ENCODE assay signal across 19 cellular contexts in genomic region chr11:17597770-17598169, GRCh38. TPM values are rescaled to one million over a fixed set of nuclear protein-coding genes. Genes with fewer than 3 reads are reported as not detected.
DNase-seq lines count a peak whose midpoint lies in the region; ATAC-seq, FAIRE-seq and TF ChIP-seq lines count a peak whose summit lies in the region.
"Had no signal": no experiment of that assay in that cellular context is flagged by ENCODE, and none has a peak within 500 bp of the region (broad histone marks: within the 10 kb centered on the region; RNA-seq: fewer than 3 reads in every experiment).

No MANE protein-coding gene starts in this region.

- no peak overlapping the region for H3K4me3 Mint-ChIP-seq in MCF 10A (ENCODE audit: unreplicated experiment)
- H3K4me3 Mint-ChIP-seq: B cell; CD4-positive, alpha-beta memory T cell had no signal

- H3K4me1 ChIP-seq in breast epithelium = no peaks in the 10 kb centered on the region

- TF ChIP-seq CTCF in breast epithelium (IDR thresholded peaks at IDR 0.05) (no peak), MCF 10A (IDR thresholded peaks at IDR 0.05; ENCODE audit: unreplicated experiment) (no peak)

- no peak for TF ChIP-seq POLR2A in breast epithelium (IDR thresholded peaks at IDR 0.05)

- no peaks in the 10 kb centered on the region for H3K27me3 ChIP-seq in breast epithelium

- FAIRE-seq in urothelium cell line (lab: Jason Lieb, UNC) = no peak
- FAIRE-seq: D721Med, G401.6, HTR-8/SVneo had no signal

- H3K9me3 Mint-ChIP-seq in MCF 10A (ENCODE audit: unreplicated experiment) = no peaks in the 10 kb centered on the region

- BruUV-seq in MCF 10A (replicated peaks; lab: Mats Ljungman, UMichigan) = no TSS peak

- peaks cover 12% of the 10 kb centered on the region for H3K36me3 Mint-ChIP-seq in MCF 10A (ENCODE audit: insufficient read depth, unreplicated experiment)
- H3K36me3 Mint-ChIP-seq: CD4-positive, alpha-beta memory T cell had no signal

- no peaks in the 10 kb centered on the region for H3K36me3 ChIP-seq in breast epithelium

- H3K4me3 ChIP-seq in breast epithelium = no peak overlapping the region

- no peaks in the 10 kb centered on the region for H3K4me1 Mint-ChIP-seq in MCF 10A (ENCODE audit: insufficient read depth, unreplicated experiment)
- H3K4me1 Mint-ChIP-seq: B cell had no signal

- no peak overlapping the region for H3K27ac ChIP-seq in breast epithelium

- H3K9me3 ChIP-seq in breast epithelium = no peaks in the 10 kb centered on the region

- POLR2A ChIA-PET in MCF 10A (lab: Yijun Ruan, JAX) = no interaction called here

- no peak for ATAC-seq in sciatic nerve
- no peak for ATAC-seq in HG03196 (IDR thresholded peaks at IDR 0.05; ENCODE audit: unreplicated experiment)
- ATAC-seq: Right ventricle myocardium inferior had no signal

- peaks cover 21% of the 10 kb centered on the region for H3K27me3 Mint-ChIP-seq in MCF 10A (ENCODE audit: insufficient read depth, unreplicated experiment)

- DNase-seq in breast epithelium (ENCODE audit: low spot score in 2 of 2) (peak; percentile 15 to 49), MCF 10A (ENCODE audit: unreplicated experiment) (no peak), cerebellar cortex (ENCODE audit: low spot score) (peak; percentile 11), sciatic nerve (ENCODE audit: low spot score) (peak; percentile 51), urothelium cell line (ENCODE audit: low spot score) (no peak), NOMO-1 treated with DMSO at 0.1 percent for 48 hours (lab: John Stamatoyannopoulos, UW; ENCODE audit: unreplicated experiment) (no peak)
- DNase-seq: CD4-positive, alpha-beta memory T cell; DMS79 treated with DMSO at 0.1 percent for 48 hours; HCEC 1CT; NCI-H1436; NCI-H2029 treated with DMSO at 0.1 percent for 48 hours; NCI-H524; NK-92 treated with Interleukin-12 subunit alpha and Interleukin-12 subunit beta, amount 100 ng/mL, for 24 hours had no signal

- CTCF ChIA-PET in MCF 10A (lab: Yijun Ruan, JAX) = interaction anchor here (0.8 to 3.2 kb wide), 11 partner anchors 15 to 383 kb away, joined by 3 to 48 read pairs (median 6); no protein-coding TSS in a partner anchor

- intact Hi-C loops in breast epithelium (cut with DNase I; ENCODE audit: low total_unique reads) (no loop called here), MCF 10A (cut with micrococcal nuclease) (loop anchor here (10.0 kb wide), 1 partner anchor 227 kb away; no protein-coding TSS in a partner anchor), sciatic nerve (cut with DNase I) (no loop called here)

- H3K27ac Mint-ChIP-seq in MCF 10A (ENCODE audit: low read depth, unreplicated experiment) = no peak overlapping the region
- H3K27ac Mint-ChIP-seq: B cell; CD4-positive, alpha-beta memory T cell had no signal

RNA-seq across cellular contexts. Expression of gene OTOG, which starts 50.7 kb away (rescaled TPM):
- total RNA-seq in breast epithelium (not detected), MCF 10A (2022) (not detected in 2 replicates), sciatic nerve (not detected)
- total RNA-seq: B cell; CD4-positive, alpha-beta memory T cell; Right ventricle myocardium inferior had no signal

RNA-seq across cellular contexts. Expression of gene USH1C, which starts 53.6 kb away (rescaled TPM):
- total RNA-seq in breast epithelium (under 1 TPM in 1 of 3 donors, not detected in 2; 0.66 TPM), MCF 10A (2022) (not detected in 2 replicates), sciatic nerve (not detected)
- total RNA-seq: B cell; CD4-positive, alpha-beta memory T cell; Right ventricle myocardium inferior had no signal

Comparison
In these comparisons a context has a peak if more than half of its experiments do, and no peak if none do; other contexts are left out.
1. DNase-seq: peak in breast epithelium (2 of 2), cerebellar cortex (single experiment) and sciatic nerve (single experiment); none in MCF 10A (single experiment), urothelium cell line (single experiment) and NOMO-1 treated with DMSO at 0.1 percent for 48 hours (single experiment).